Comparison of ENCODE assay signal across 23 cellular contexts in the genomic region with DNA sequence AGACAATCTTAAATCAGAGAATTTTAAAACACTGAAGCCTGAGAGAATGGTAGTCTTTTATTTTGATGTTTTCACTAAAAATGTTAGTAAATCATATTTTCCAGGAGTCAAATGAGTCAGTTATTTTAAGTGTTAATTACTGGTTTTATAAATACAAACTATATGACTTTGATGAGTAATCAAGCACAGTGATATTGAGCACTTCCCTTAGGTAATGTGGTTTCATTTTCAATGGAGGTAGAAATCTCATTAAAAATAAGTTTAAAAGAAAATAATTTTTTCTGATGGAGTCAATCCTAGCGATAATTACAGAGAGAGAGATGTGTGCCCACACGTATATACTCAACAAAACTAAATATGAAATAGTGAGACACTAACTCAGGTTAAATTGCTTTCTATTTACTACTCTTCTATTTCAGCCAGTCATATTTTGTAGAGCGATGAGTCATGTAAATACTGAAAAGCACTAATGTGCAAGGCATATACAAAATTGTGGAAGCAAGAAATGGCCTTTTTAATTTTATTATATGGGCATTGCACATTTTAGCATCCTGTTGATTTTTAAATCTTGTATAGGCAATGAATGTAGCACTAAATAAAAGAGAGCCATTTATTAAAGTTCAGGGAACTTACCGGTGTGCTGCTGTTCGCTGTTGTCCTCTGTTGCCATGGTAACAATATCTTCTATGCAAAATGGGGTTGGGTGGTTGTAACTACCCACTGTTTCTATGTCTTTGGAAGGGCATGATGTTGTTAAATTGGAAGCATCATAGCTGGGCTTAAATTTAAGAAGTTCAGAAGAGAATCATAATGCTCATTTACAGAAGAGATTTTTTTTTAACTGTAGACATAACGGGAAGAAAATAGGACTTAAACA.
A peak's percentile ranks its signal among the peaks of the same experiment; 100 is the strongest.
DNase-seq lines count a peak whose midpoint lies in the region; ATAC-seq and TF ChIP-seq lines count a peak whose summit lies in the region.
"Had no signal": no experiment of that assay in that cellular context is flagged by ENCODE, and none has a peak within 500 bp of the region (broad histone marks: within the 10 kb centered on the region; RNA-seq: fewer than 3 reads in every experiment).

No MANE protein-coding gene starts in this region.

- H3K4me3 ChIP-seq in Peyer's patch: no peak overlapping the region
- H3K4me3 ChIP-seq: left lung, mucosa of descending colon, smooth muscle cell had no signal

- no peak for TF ChIP-seq CTCF in foreskin keratinocyte (conservative IDR thresholded peaks at IDR 0.05)
- TF ChIP-seq CTCF in Peyer's patch (IDR thresholded peaks at IDR 0.05): no peak
- TF ChIP-seq CTCF in CD14-positive monocyte (IDR thresholded peaks at IDR 0.05): no peak

- peaks cover 0 to 2% (median 0%) of the 10 kb centered on the region in 7 donors for H3K9me3 Mint-ChIP-seq in CD14-positive monocyte
- H3K9me3 Mint-ChIP-seq: brain had no signal

- ATAC-seq in HG02798 (IDR thresholded peaks at IDR 0.05; ENCODE audit: poor library complexity, unreplicated experiment): peak; percentile 51
- ATAC-seq in foreskin keratinocyte: peak; percentile 35
- ATAC-seq: activated CD8-positive, alpha-beta T cell treated with anti-CD3 and anti-CD28 coated beads for 36 hours; activated T-cell treated with anti-CD3 and anti-CD28 coated beads, Interleukin-2, amount 50 U/mL, for 4 hours; HCT116; left lung; mucosa of descending colon had no signal

- H3K4me1 ChIP-seq in foreskin keratinocyte (no peaks in the 10 kb centered on the region), Peyer's patch (no peaks in the 10 kb centered on the region)
- H3K4me1 ChIP-seq: left lung had no signal

- in situ Hi-C loops in SK-MEL-5 (cut with HindIII; ENCODE audit: low pct_unique_long_range_greater_than_20kb, low sequenced_read_pairs): no loop called here

- no peak overlapping the region for H3K27ac Mint-ChIP-seq in CD14-positive monocyte
- H3K27ac Mint-ChIP-seq: activated B cell treated with CpG ODN at 0.5 μM for 24 hours; activated CD8-positive, alpha-beta T cell treated with anti-CD3 and anti-CD28 coated beads for 36 hours; activated naive CD8-positive, alpha-beta T cell; brain; T-helper 2 cell treated with Interferon-gamma antibody and Interleukin-4, amounts not matched to agents 5 μg/mL and 100 μg/mL, for 36 hours had no signal

- no peak overlapping the region for H3K4me3 Mint-ChIP-seq in CD14-positive monocyte
- H3K4me3 Mint-ChIP-seq: activated B cell treated with CpG ODN at 0.5 μM for 24 hours; activated CD8-positive, alpha-beta T cell treated with anti-CD3 and anti-CD28 coated beads for 36 hours; activated naive CD8-positive, alpha-beta T cell; activated T-cell treated with anti-CD3 and anti-CD28 coated beads, Interleukin-2, amount 50 U/mL, for 4 hours; brain; T-helper 2 cell treated with Interferon-gamma antibody and Interleukin-4, amounts not matched to agents 5 μg/mL and 100 μg/mL, for 36 hours had no signal

- peaks cover 0 to 3% (median 2%) of the 10 kb centered on the region in 3 donors for H3K27me3 Mint-ChIP-seq in CD14-positive monocyte (ENCODE audit: low read depth in 3 of 3)
- H3K27me3 Mint-ChIP-seq: activated B cell treated with CpG ODN at 0.5 μM for 24 hours; activated CD8-positive, alpha-beta T cell treated with anti-CD3 and anti-CD28 coated beads for 36 hours; activated naive CD8-positive, alpha-beta T cell; brain had no signal

- no peak overlapping the region for H3K27ac ChIP-seq in foreskin keratinocyte
- H3K27ac ChIP-seq in Peyer's patch: no peak overlapping the region
- H3K27ac ChIP-seq: 22Rv1, left lung had no signal

- DNase-seq in DMS 273 (lab: John Stamatoyannopoulos, UW; ENCODE audit: unreplicated experiment) (peak; percentile 0), DMS 273 treated with DMSO at 0.1 percent for 48 hours (lab: John Stamatoyannopoulos, UW) (no peak), SK-MEL-5 (ENCODE audit: low read depth, low spot score) (peak; percentile 8), foreskin keratinocyte (peak; percentile 2 to 20), Peyer's patch (no peak), CD14-positive monocyte (ENCODE audit: low spot score) (no peak), NOMO-1 treated with dmso at 0.1 percent for 144 hours (lab: John Stamatoyannopoulos, UW; ENCODE audit: unreplicated experiment) (no peak)
- DNase-seq: activated B cell treated with CpG ODN at 0.5 μM for 24 hours; activated CD8-positive, alpha-beta T cell treated with anti-CD3 and anti-CD28 coated beads for 36 hours; activated T-cell treated with anti-CD3 and anti-CD28 coated beads, Interleukin-2, amount 50 U/mL, for 4 hours; dermis blood vessel endothelial cell; Karpas-422; left lung; mucosa of descending colon; NCI-H2227 treated with DMSO at 0.1 percent for 48 hours; SHP77 treated with DMSO at 0.1 percent for 48 hours had no signal

- H3K36me3 ChIP-seq in Peyer's patch: no peaks in the 10 kb centered on the region
- H3K36me3 ChIP-seq: left lung had no signal

- no peak for TF ChIP-seq POLR2A in Peyer's patch (IDR thresholded peaks at IDR 0.05)

- H3K27me3 ChIP-seq in foreskin keratinocyte (no peaks in the 10 kb centered on the region), Peyer's patch (no peaks in the 10 kb centered on the region)
- H3K27me3 ChIP-seq: left lung had no signal

- H3K36me3 Mint-ChIP-seq in CD14-positive monocyte: no peaks in the 10 kb centered on the region
- H3K36me3 Mint-ChIP-seq: activated naive CD8-positive, alpha-beta T cell; brain had no signal

- intact Hi-C loops in CD14-positive monocyte (cut with micrococcal nuclease): no loop called here

- H3K9me3 ChIP-seq in Peyer's patch: no peaks in the 10 kb centered on the region
- H3K9me3 ChIP-seq: left lung, mucosa of descending colon had no signal

- no peaks in the 10 kb centered on the region for H3K4me1 Mint-ChIP-seq in CD14-positive monocyte
- H3K4me1 Mint-ChIP-seq: activated B cell treated with CpG ODN at 0.5 μM for 24 hours had no signal

Comparison
In these comparisons a context has a peak if more than half of its experiments do, and no peak if none do; other contexts are left out.
1. DNase-seq: peak in DMS 273 (single experiment), SK-MEL-5 (single experiment) and foreskin keratinocyte (2 of 2); none in DMS 273 treated with DMSO at 0.1 percent for 48 hours (single experiment), Peyer's patch (0 of 3), CD14-positive monocyte (single experiment) and NOMO-1 treated with dmso at 0.1 percent for 144 hours (single experiment).